ENCODE assay signal across 8 cellular contexts in the genomic region with DNA sequence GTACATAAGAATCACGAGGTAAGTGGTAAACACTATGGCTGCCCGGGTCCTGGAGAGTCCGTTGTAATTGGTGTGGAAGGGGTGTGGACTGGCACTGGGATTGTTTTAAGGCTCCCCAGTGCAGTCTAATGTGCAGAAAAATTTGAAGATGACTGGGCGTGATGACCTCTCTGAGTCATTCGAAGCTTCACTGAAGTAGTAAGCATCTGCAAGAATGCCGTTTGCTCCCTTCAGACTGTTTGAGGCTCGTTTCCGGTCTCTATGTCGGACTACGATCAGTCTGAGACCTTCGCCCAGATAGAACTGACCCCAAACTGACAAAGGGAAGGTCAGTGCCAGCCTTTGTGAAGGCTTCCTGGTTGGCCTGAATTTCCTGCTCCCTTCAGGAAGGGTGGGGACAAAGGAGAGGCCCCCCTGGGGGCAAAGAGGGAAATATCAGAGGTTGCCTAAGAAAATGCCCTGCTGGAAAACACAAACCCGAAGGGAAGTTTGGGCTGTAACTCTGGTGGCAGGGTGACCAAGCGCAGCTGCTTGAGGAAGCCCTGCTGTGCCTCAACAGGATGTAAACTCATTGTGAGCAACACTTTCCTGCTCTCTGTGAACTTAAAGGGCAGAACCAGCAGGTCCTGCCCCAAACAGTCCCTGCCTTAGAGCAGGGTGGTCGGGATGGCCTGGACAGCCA. TPM values are rescaled to one million over a fixed set of nuclear protein-coding genes. Genes with fewer than 3 reads are reported as not detected.
DNase-seq lines count a peak whose midpoint lies in the region; ATAC-seq and TF ChIP-seq lines count a peak whose summit lies in the region.

No MANE protein-coding gene starts in this region.

- no peaks in the 10 kb centered on the region for H3K36me3 ChIP-seq in DOHH2 (ENCODE audit: control insufficient read depth, low read length)
- H3K36me3 ChIP-seq in trophoblast cell (ENCODE audit: control insufficient read depth in 1 of 2, insufficient read depth in 2 of 2, low read length in 2 of 2) = no peaks in the 10 kb centered on the region

- no peak overlapping the region for H2AFZ ChIP-seq in trophoblast cell (ENCODE audit: insufficient read depth, low read length, poor library complexity)

- no peaks in the 10 kb centered on the region for H3F3A ChIP-seq in DOHH2 (ENCODE audit: control insufficient read depth, insufficient read depth)

- H3K4me3 ChIP-seq in DOHH2 (ENCODE audit: low read length) (no peak overlapping the region), HFF-Myc (replicated peaks; ENCODE audit: low read depth, low read length) (peak overlapping the region; percentile 15; the same call in 1 of the 2 replicates), trophoblast cell (ENCODE audit: low read depth, low read length) (no peak overlapping the region)

- H3K79me2 ChIP-seq in DOHH2 (ENCODE audit: control insufficient read depth, low read length) (no peaks in the 10 kb centered on the region), trophoblast cell (ENCODE audit: control insufficient read depth, insufficient read depth, low read length, poor library complexity) (no peaks in the 10 kb centered on the region)

- H2AK5ac ChIP-seq in trophoblast cell (ENCODE audit: low read length) = no peak overlapping the region

- H3K18ac ChIP-seq in trophoblast cell (ENCODE audit: low read length) = no peak overlapping the region

- H2BK120ac ChIP-seq in trophoblast cell (ENCODE audit: insufficient read depth, low read length, poor library complexity) = no peak overlapping the region

- no peak overlapping the region for H2BK5ac ChIP-seq in trophoblast cell (ENCODE audit: low read depth, low read length, poor library complexity)

- peak overlapping the region; percentile 24; the same call in 1 of the 2 replicates for H3K4me2 ChIP-seq in DOHH2 (ENCODE audit: low read length)
- no peak overlapping the region for H3K4me2 ChIP-seq in trophoblast cell (ENCODE audit: low read length)

- peak; percentile 84 for DNase-seq in HFF-Myc (ENCODE audit: extremely low read depth, low read depth)
- DNase-seq in T1000 (lab: John Stamatoyannopoulos, UW) = peak; percentile 81
- peak; percentile 20 to 65 for DNase-seq in trophoblast cell
- DNase-seq in AML-193 (lab: John Stamatoyannopoulos, UW) = no peak
- DNase-seq in retina = no peak

- H3K9ac ChIP-seq in trophoblast cell (ENCODE audit: low read length) = no peak overlapping the region

- no peaks in the 10 kb centered on the region for H3K9me3 ChIP-seq in DOHH2 (ENCODE audit: control insufficient read depth, insufficient read depth, low read length)
- no peaks in the 10 kb centered on the region for H3K9me3 ChIP-seq in trophoblast cell (ENCODE audit: insufficient read depth, low read depth, low read length)

- no peaks in the 10 kb centered on the region for H3K27me3 ChIP-seq in DOHH2 (ENCODE audit: control insufficient read depth, low read length)
- no peaks in the 10 kb centered on the region for H3K27me3 ChIP-seq in trophoblast cell (ENCODE audit: insufficient read depth, low read length)

- no peaks in the 10 kb centered on the region for H3K79me1 ChIP-seq in trophoblast cell (ENCODE audit: low read length)

- ATAC-seq in esophagus mucosa = peak; percentile 69
- no peak for ATAC-seq in GM21528 (IDR thresholded peaks at IDR 0.05; ENCODE audit: low FRiP score, unreplicated experiment)

- no peak overlapping the region for H3K4ac ChIP-seq in trophoblast cell (ENCODE audit: low read depth, low read length)

- no peak overlapping the region for H4K8ac ChIP-seq in trophoblast cell (ENCODE audit: low read depth, low read length)

- no peaks in the 10 kb centered on the region for H3K9me2 ChIP-seq in DOHH2 (replicated peaks; ENCODE audit: control insufficient read depth, low read length)

- H3K27ac ChIP-seq in DOHH2 (ENCODE audit: low read depth, low read length) = no peak overlapping the region
- H3K27ac ChIP-seq in trophoblast cell (ENCODE audit: low read depth, low read length) = no peak overlapping the region

- no peak for TF ChIP-seq CTCF in DOHH2 (IDR thresholded peaks at IDR 0.05; ENCODE audit: low read depth, low read length, poor library complexity, severe bottlenecking)
- TF ChIP-seq CTCF in HFF-Myc (IDR thresholded peaks at IDR 0.05; ENCODE audit: low read depth, low read length, missing control alignments) = no peak

- peaks cover 6% of the 10 kb centered on the region for H3K4me1 ChIP-seq in DOHH2 (ENCODE audit: control insufficient read depth, low read length)
- peaks cover 4 to 9% of the 10 kb centered on the region in 2 experiments for H3K4me1 ChIP-seq in trophoblast cell (ENCODE audit: control insufficient read depth in 1 of 2, insufficient read depth in 2 of 2, low read length in 2 of 2)

- no peak overlapping the region for H3K14ac ChIP-seq in trophoblast cell (ENCODE audit: low read length)

- H4K91ac ChIP-seq in trophoblast cell (ENCODE audit: low read depth, low read length) = no peak overlapping the region

- H3K23ac ChIP-seq in trophoblast cell (ENCODE audit: low read length) = no peak overlapping the region

- H4K20me1 ChIP-seq in DOHH2 (ENCODE audit: control insufficient read depth, insufficient read depth, low read depth, low read length) = no peaks in the 10 kb centered on the region

- no CpG with 5 or more reads among the region's 14 CpGs for WGBS in trophoblast cell (ENCODE audit: extremely low coverage, insufficient coverage, insufficient read length)

- no peak overlapping the region for H2BK12ac ChIP-seq in trophoblast cell (ENCODE audit: low read length)

- no peak overlapping the region for H4K12ac ChIP-seq in trophoblast cell (ENCODE audit: low read depth, low read length)

RNA-seq across cellular contexts. Expression of a gene that starts 34.6 kb away (rescaled TPM):
- 8.3 TPM for total RNA-seq in esophagus mucosa
- polyA plus RNA-seq in trophoblast cell (2013) = 15.6 and 17.3 TPM in 2 replicates

RNA-seq across cellular contexts. Expression of a gene that starts 34.8 kb away (rescaled TPM):
- 9.6 TPM for total RNA-seq in esophagus mucosa
- 18.1 and 19.7 TPM in 2 replicates for polyA plus RNA-seq in trophoblast cell (2013)

Comparison
In these comparisons a context has a peak if more than half of its experiments do, and no peak if none do; other contexts are left out.
1. DNase-seq: peak in HFF-Myc (single experiment), T1000 (single experiment) and trophoblast cell (2 of 2); none in AML-193 (0 of 2) and retina (single experiment).